28 cellular contexts compared by ENCODE assay signal in genomic region chr6:81897793-81898192, GRCh38.
DNase-seq lines count a peak whose midpoint lies in the region; ATAC-seq and TF ChIP-seq lines count a peak whose summit lies in the region.
"Had no signal": no experiment of that assay in that cellular context is flagged by ENCODE, and none has a peak within 500 bp of the region (broad histone marks: within the 10 kb centered on the region; RNA-seq: fewer than 3 reads in every experiment).

No MANE protein-coding gene starts in this region.

- H3K9me1 ChIP-seq in IMR-90 (ENCODE audit: insufficient read depth, low read length), result peaks cover 10% of the 10 kb centered on the region

- H3K4me3 Mint-ChIP-seq in Caco-2 (ENCODE audit: unreplicated experiment), result no peak overlapping the region
- H3K4me3 Mint-ChIP-seq: CD4-positive, alpha-beta T cell had no signal

- peak overlapping the region; percentile 52 for H2BK20ac ChIP-seq in IMR-90 (ENCODE audit: low read depth, low read length)

- TF ChIP-seq EP300 in esophagus muscularis mucosa (IDR thresholded peaks at IDR 0.05), result no peak

- H3K27ac ChIP-seq in IMR-90 (ENCODE audit: insufficient read depth, low read length) (no peak overlapping the region), mesenchymal stem cell (ENCODE audit: low read length, poor library complexity, severe bottlenecking) (no peak overlapping the region), esophagus muscularis mucosa (replicated peaks in 1 of 4) (no peak overlapping the region)
- H3K27ac ChIP-seq: A549, SK-N-MC had no signal

- peaks cover 9% of the 10 kb centered on the region for H3K4me1 Mint-ChIP-seq in Caco-2 (ENCODE audit: low read depth, unreplicated experiment)

- H3K27me3 Mint-ChIP-seq in Caco-2 (ENCODE audit: insufficient read depth, unreplicated experiment), result no peaks in the 10 kb centered on the region
- H3K27me3 Mint-ChIP-seq: CD4-positive, alpha-beta T cell had no signal

- in situ Hi-C loops in IMR-90 (cut with MboI; ENCODE audit: low sequenced_read_pairs), result no loop called here

- CTCF ChIA-PET in Caco-2 (lab: Charles Lee), result no interaction called here
- CTCF ChIA-PET in IMR-90 (lab: Yijun Ruan, JAX), result no interaction called here

- intact Hi-C loops in Caco-2 (cut with micrococcal nuclease; ENCODE audit: unreplicated experiment), result no loop called here
- intact Hi-C loops in IMR-90 (cut with micrococcal nuclease), result loop anchor here (10.0 kb wide), 2 partner anchors 133 to 277 kb away; no protein-coding TSS in a partner anchor
- intact Hi-C loops in esophagus muscularis mucosa (cut with DNase I), result no loop called here

- WGBS in IMR-90 (ENCODE audit: extremely low coverage in 2 of 2, insufficient read length in 1 of 2), 2 experiments, result no CpG with 5 or more reads among the region's 4 CpGs
- 20% methylated on average over 3 of the region's 4 CpGs for WGBS in mesenchymal stem cell
- WGBS in esophagus muscularis mucosa, result 68% methylated on average over 4 of the region's 4 CpGs

- peaks cover 7% of the 10 kb centered on the region for H3K9me3 Mint-ChIP-seq in Caco-2 (ENCODE audit: unreplicated experiment)

- peak overlapping the region; percentile 26 for H3K27ac Mint-ChIP-seq in Caco-2 (ENCODE audit: unreplicated experiment)
- H3K27ac Mint-ChIP-seq: CD4-positive, alpha-beta T cell had no signal

- peak overlapping the region; percentile 36; the same call in 1 of the 2 replicates for H3K23ac ChIP-seq in IMR-90 (ENCODE audit: low read depth, low read length)
- no peak overlapping the region for H3K23ac ChIP-seq in mesenchymal stem cell (ENCODE audit: low read length in 2 of 2)

- peak overlapping the region; percentile 66 for H2BK120ac ChIP-seq in IMR-90 (ENCODE audit: low read depth, low read length)
- peak overlapping the region; percentile 44 for H2BK120ac ChIP-seq in mesenchymal stem cell (ENCODE audit: low read depth, low read length)

- H3K79me1 ChIP-seq in IMR-90 (ENCODE audit: low read depth in 1 of 2, low read length in 2 of 2), result no peaks in the 10 kb centered on the region
- no peaks in the 10 kb centered on the region for H3K79me1 ChIP-seq in mesenchymal stem cell (replicated peaks; ENCODE audit: low read length, poor library complexity, severe bottlenecking)

- H3K9ac ChIP-seq in IMR-90 (ENCODE audit: low read depth, low read length) (no peak overlapping the region; the same call in 1 of the 2 replicates), mesenchymal stem cell (ENCODE audit: low read length) (no peak overlapping the region)
- H3K9ac ChIP-seq: GM23248 had no signal

- H2BK5ac ChIP-seq in IMR-90 (ENCODE audit: low read depth, low read length, poor library complexity, severe bottlenecking) (no peak overlapping the region), mesenchymal stem cell (ENCODE audit: low read depth, low read length, poor library complexity, severe bottlenecking) (no peak overlapping the region)

- H3K9me3 ChIP-seq in Caco-2 (no peaks in the 10 kb centered on the region; the same call in 1 of the 2 replicates), IMR-90 (ENCODE audit: control insufficient read depth, insufficient read depth, low read length) (no peaks in the 10 kb centered on the region), mesenchymal stem cell (ENCODE audit: control insufficient read depth, low read length) (peaks cover 2% of the 10 kb centered on the region), esophagus muscularis mucosa (peaks cover 0 to 1% (median 0%) of the 10 kb centered on the region in 4 donors)
- H3K9me3 ChIP-seq: BE2C had no signal

- BruUV-seq in Caco-2 (replicated peaks; lab: Mats Ljungman, UMichigan) (no TSS peak), IMR-90 (replicated peaks; lab: Mats Ljungman, UMichigan) (no TSS peak)

- no peak overlapping the region for H2AK9ac ChIP-seq in IMR-90 (replicated peaks; ENCODE audit: low read depth, low read length, poor library complexity)

- H3K56ac ChIP-seq in IMR-90 (ENCODE audit: extremely low read depth, insufficient read depth, low read length), result no peak overlapping the region

- TF ChIP-seq POLR2A in IMR-90 (IDR thresholded peaks at IDR 0.05; ENCODE audit: low read depth, low read length) (no peak), esophagus muscularis mucosa (IDR thresholded peaks at IDR 0.05; ENCODE audit: low read depth) (no peak)

- DNase-seq in Caco-2 (no peak), IMR-90 (no peak), fibroblast of villous mesenchyme (ENCODE audit: low read depth) (peak; percentile 83), mesenchymal stem cell (peak; percentile 62), esophagus muscularis mucosa (ENCODE audit: extremely low spot score) (no peak), cerebellar cortex (ENCODE audit: low spot score) (no peak)
- no peak for DNase-seq in effector CD8-positive, alpha-beta T cell (lab: John Stamatoyannopoulos, UW)
- DNase-seq: BE2C; CD4-positive, alpha-beta T cell; COR-L47; DMS 273 treated with DMSO at 0.1 percent for 48 hours; DND-41; GM23248; MV-4-11; NCI-H1105 treated with DMSO at 0.1 percent for 48 hours; NCI-H2081; NCI-H2171; NCI-H345; NCI-H524; NCI-H774; PC-3; RPMI8226; SHP77 treated with DMSO at 0.1 percent for 48 hours; SW 1271 had no signal

- H3K36me3 ChIP-seq in Caco-2 (ENCODE audit: control insufficient read depth, insufficient read depth, low read length) (no peaks in the 10 kb centered on the region), IMR-90 (ENCODE audit: control insufficient read depth, insufficient read depth, low read length) (no peaks in the 10 kb centered on the region), mesenchymal stem cell (ENCODE audit: control insufficient read depth in 1 of 2, insufficient read depth in 2 of 2, low read depth in 1 of 2, low read length in 2 of 2) (no peaks in the 10 kb centered on the region), esophagus muscularis mucosa (no peaks in the 10 kb centered on the region)
- H3K36me3 ChIP-seq: BE2C had no signal

- H2AK5ac ChIP-seq in IMR-90 (ENCODE audit: low read depth, low read length), result peak overlapping the region; percentile 71
- H2AK5ac ChIP-seq in mesenchymal stem cell (ENCODE audit: low read length, severe bottlenecking), result no peak overlapping the region

- peak overlapping the region; percentile 65; the same call in 1 of the 2 replicates for H4K5ac ChIP-seq in IMR-90 (ENCODE audit: low read depth, low read length)

- H4K91ac ChIP-seq in IMR-90 (ENCODE audit: insufficient read depth, low read depth, low read length) (peak overlapping the region; percentile 19), mesenchymal stem cell (ENCODE audit: low read length) (no peak overlapping the region)

- no peak for TF ChIP-seq RAD21 in IMR-90 (IDR thresholded peaks at IDR 0.05; ENCODE audit: low read length)

- H3K4me2 ChIP-seq in IMR-90 (ENCODE audit: low read depth, low read length), result no peak overlapping the region
- no peak overlapping the region for H3K4me2 ChIP-seq in mesenchymal stem cell (ENCODE audit: low read length, poor library complexity, severe bottlenecking)
- H3K4me2 ChIP-seq: A549 had no signal

- H2BK12ac ChIP-seq in mesenchymal stem cell (ENCODE audit: low read length in 2 of 2), result peak overlapping the region; percentile 69 to 70

- no peaks in the 10 kb centered on the region for H3K36me3 Mint-ChIP-seq in Caco-2 (ENCODE audit: insufficient read depth, unreplicated experiment)

- H2AFZ ChIP-seq in IMR-90 (replicated peaks; ENCODE audit: low read length, poor library complexity) (no peak overlapping the region), mesenchymal stem cell (ENCODE audit: low read depth, low read length) (no peak overlapping the region)
- H2AFZ ChIP-seq: GM23248 had no signal

- H3K4ac ChIP-seq in IMR-90 (ENCODE audit: low read depth, low read length) (peak overlapping the region; percentile 64), mesenchymal stem cell (ENCODE audit: low read depth in 1 of 2, low read length in 2 of 2) (peak overlapping the region; percentile 11 to 88)

- H2BK15ac ChIP-seq in IMR-90 (ENCODE audit: low read depth, low read length), result peak overlapping the region; percentile 66; the same call in 2 of the 3 replicates
- no peak overlapping the region for H2BK15ac ChIP-seq in mesenchymal stem cell (ENCODE audit: low read depth, poor library complexity, severe bottlenecking)

- peak overlapping the region in 1 of 2 experiments; percentile 39; a peak in 1 of 4 replicates for H4K8ac ChIP-seq in IMR-90 (ENCODE audit: low read depth in 2 of 2, low read length in 2 of 2)
- no peak overlapping the region for H4K8ac ChIP-seq in mesenchymal stem cell (ENCODE audit: low read length)

- H3K27me3 ChIP-seq in Caco-2 (replicated peaks; ENCODE audit: control insufficient read depth, insufficient read depth, low read length), result no peaks in the 10 kb centered on the region
- no peaks in the 10 kb centered on the region for H3K27me3 ChIP-seq in IMR-90 (ENCODE audit: control insufficient read depth, insufficient read depth, low read length)
- no peaks in the 10 kb centered on the region for H3K27me3 ChIP-seq in mesenchymal stem cell (ENCODE audit: control insufficient read depth in 1 of 2, insufficient read depth in 1 of 2, low read length in 2 of 2)
- H3K27me3 ChIP-seq in esophagus muscularis mucosa, result no peaks in the 10 kb centered on the region
- H3K27me3 ChIP-seq: BE2C had no signal

- ATAC-seq in IMR-90 (ENCODE audit: low read depth) (no peak), GM19023 (IDR thresholded peaks at IDR 0.05; ENCODE audit: unreplicated experiment) (no peak)
- ATAC-seq: A549, HCT116, PC-3 had no signal

- POLR2A ChIA-PET in Caco-2 (lab: Charles Lee) (no interaction called here), IMR-90 (lab: Charles Lee; ENCODE audit: unreplicated experiment) (no interaction called here)

- H3K4me1 ChIP-seq in Caco-2 (peaks cover 55% of the 10 kb centered on the region), IMR-90 (ENCODE audit: control insufficient read depth, insufficient read depth, low read length) (peaks cover 18% of the 10 kb centered on the region), mesenchymal stem cell (ENCODE audit: control insufficient read depth, insufficient read depth, low read depth, low read length) (peaks cover 6% of the 10 kb centered on the region), esophagus muscularis mucosa (peaks cover 11 to 39% (median 29%) of the 10 kb centered on the region in 4 donors)
- H3K4me1 ChIP-seq: BE2C had no signal

- H3K4me3 ChIP-seq in Caco-2 (ENCODE audit: low read depth, low read length) (no peak overlapping the region), IMR-90 (ENCODE audit: insufficient read depth, low read depth, low read length) (no peak overlapping the region), fibroblast of villous mesenchyme (ENCODE audit: low read depth, low read length) (no peak overlapping the region), mesenchymal stem cell (ENCODE audit: insufficient read depth in 1 of 2, low read depth in 1 of 2, low read length in 2 of 2) (no peak overlapping the region), esophagus muscularis mucosa (no peak overlapping the region)
- H3K4me3 ChIP-seq: A549, GM23248, SK-N-MC had no signal

- no peak for TF ChIP-seq CTCF in Caco-2 (IDR thresholded peaks at IDR 0.05; ENCODE audit: insufficient read depth in 1 of 2, low read depth in 1 of 2, low read length in 1 of 2, severe bottlenecking in 1 of 2, unreplicated experiment in 1 of 2)
- no peak for TF ChIP-seq CTCF in IMR-90 (conservative IDR thresholded peaks at IDR 0.05; ENCODE audit: low read depth, low read length)
- no peak for TF ChIP-seq CTCF in fibroblast of villous mesenchyme (IDR thresholded peaks at IDR 0.05; ENCODE audit: insufficient read depth, low read depth, low read length)
- TF ChIP-seq CTCF in esophagus muscularis mucosa (IDR thresholded peaks at IDR 0.05), result no peak

- H3K14ac ChIP-seq in IMR-90 (replicated peaks; ENCODE audit: low read depth, low read length) (peak overlapping the region; percentile 58), mesenchymal stem cell (ENCODE audit: low read length in 2 of 2) (no peak overlapping the region)

- peak overlapping the region; percentile 68; the same call in 1 of the 2 replicates for H3K18ac ChIP-seq in IMR-90 (ENCODE audit: low read depth, low read length)
- H3K18ac ChIP-seq in mesenchymal stem cell (ENCODE audit: low read depth in 1 of 2, low read length in 2 of 2), result peak overlapping the region; percentile 63 to 85

- dilution Hi-C loops in IMR-90 (cut with HindIII; ENCODE audit: low sequenced_read_pairs, unreplicated experiment), result no loop called here

- H4K20me1 ChIP-seq in IMR-90 (ENCODE audit: insufficient read depth, low read length), result no peaks in the 10 kb centered on the region; the same call in 1 of the 2 replicates

Comparison
In these comparisons a context has a peak if more than half of its experiments do, and no peak if none do; other contexts are left out.
1. DNase-seq: peak in fibroblast of villous mesenchyme (single experiment) and mesenchymal stem cell (single experiment); none in Caco-2 (0 of 2), IMR-90 (single experiment), effector CD8-positive, alpha-beta T cell (single experiment), esophagus muscularis mucosa (single experiment) and cerebellar cortex (single experiment).